Comparison of ENCODE assay signal across 9 cellular contexts in genomic region chr9:98775831-98776441, GRCh38. TPM values are rescaled to one million over a fixed set of nuclear protein-coding genes. Genes with fewer than 3 reads are reported as not detected.
DNase-seq lines count a peak whose midpoint lies in the region; ATAC-seq and TF ChIP-seq lines count a peak whose summit lies in the region.
"Had no signal": no experiment of that assay in that cellular context is flagged by ENCODE, and none has a peak within 500 bp of the region (broad histone marks: within the 10 kb centered on the region; RNA-seq: fewer than 3 reads in every experiment).

No MANE protein-coding gene starts in this region.

- peaks cover 0 to 1% (median 0%) of the 10 kb centered on the region in 4 donors for H3K4me1 Mint-ChIP-seq in naive thymus-derived CD8-positive, alpha-beta T cell

- no peaks in the 10 kb centered on the region for H3K27me3 Mint-ChIP-seq in naive thymus-derived CD8-positive, alpha-beta T cell
- H3K27me3 Mint-ChIP-seq: central memory CD8-positive, alpha-beta T cell had no signal

- no peak overlapping the region for H3K9ac ChIP-seq in SU-DHL-6 (ENCODE audit: low read length)

- H3F3A ChIP-seq in SU-DHL-6 (ENCODE audit: insufficient read depth), result no peaks in the 10 kb centered on the region

- no peak overlapping the region for H3K4me2 ChIP-seq in SU-DHL-6 (ENCODE audit: low read depth, low read length, poor library complexity, severe bottlenecking)

- ATAC-seq in naive thymus-derived CD8-positive, alpha-beta T cell, result no peak
- ATAC-seq in GM19351 (IDR thresholded peaks at IDR 0.05; ENCODE audit: unreplicated experiment), result no peak
- no peak for ATAC-seq in GM18861 (IDR thresholded peaks at IDR 0.05; ENCODE audit: unreplicated experiment)

- no peaks in the 10 kb centered on the region for H3K27me3 ChIP-seq in SU-DHL-6 (ENCODE audit: low read length)

- H3K9me3 Mint-ChIP-seq in naive thymus-derived CD8-positive, alpha-beta T cell, result no peaks in the 10 kb centered on the region
- H3K9me3 Mint-ChIP-seq: central memory CD8-positive, alpha-beta T cell had no signal

- TF ChIP-seq CTCF in LNCaP clone FGC (IDR thresholded peaks at IDR 0.05; ENCODE audit: control insufficient read depth, extremely low read depth, insufficient read depth), result peak; percentile 79
- peak; percentile 73 for TF ChIP-seq CTCF in SU-DHL-6 (IDR thresholded peaks at IDR 0.05; ENCODE audit: insufficient read depth, low read length, poor library complexity, severe bottlenecking)
- peak; percentile 87 for TF ChIP-seq CTCF in epithelial cell of proximal tubule (conservative IDR thresholded peaks at IDR 0.05; ENCODE audit: low read depth, low read length)

- H3K27ac Mint-ChIP-seq in naive thymus-derived CD8-positive, alpha-beta T cell, result no peak overlapping the region

- no peak overlapping the region for H3K27ac ChIP-seq in SU-DHL-6 (ENCODE audit: low read depth, low read length)

- H3K79me2 ChIP-seq in SU-DHL-6 (ENCODE audit: insufficient read depth, low read length), result no peaks in the 10 kb centered on the region

- no peak overlapping the region for H3K4me3 ChIP-seq in LNCaP clone FGC (ENCODE audit: low read depth, low read length)
- no peak overlapping the region for H3K4me3 ChIP-seq in SU-DHL-6 (ENCODE audit: insufficient read depth, low read length, poor library complexity, severe bottlenecking)
- no peak overlapping the region for H3K4me3 ChIP-seq in epithelial cell of proximal tubule (ENCODE audit: low read depth, low read length)

- no peaks in the 10 kb centered on the region for H3K36me3 ChIP-seq in SU-DHL-6 (ENCODE audit: low read length)

- H3K9me3 ChIP-seq in SU-DHL-6 (ENCODE audit: insufficient read depth, low read length), result no peaks in the 10 kb centered on the region

- H3K4me3 Mint-ChIP-seq in naive thymus-derived CD8-positive, alpha-beta T cell, result no peak overlapping the region
- H3K4me3 Mint-ChIP-seq: central memory CD8-positive, alpha-beta T cell had no signal

- H2AFZ ChIP-seq in SU-DHL-6 (ENCODE audit: low read depth, low read length, severe bottlenecking), result no peak overlapping the region

- DNase-seq in activated gamma-delta T cell treated with anti-CD3 and anti-CD28 coated beads, Interleukin-2, amount 50 U/mL, for 16 hours (ENCODE audit: low read depth), result peak; percentile 18
- DNase-seq in activated gamma-delta T cell treated with Interleukin-2 at 50 U/mL for 16 hours (no peak), LNCaP clone FGC (ENCODE audit: low read depth) (peak; percentile 17), epithelial cell of proximal tubule (ENCODE audit: low read depth) (no peak)
- peak in 8 of 10 donors; percentile 6 to 71 (median 26) for DNase-seq in naive thymus-derived CD8-positive, alpha-beta T cell

- H4K20me1 ChIP-seq in SU-DHL-6 (ENCODE audit: low read depth, low read length), result no peaks in the 10 kb centered on the region

- H3K36me3 Mint-ChIP-seq in naive thymus-derived CD8-positive, alpha-beta T cell, result peaks cover 6 to 58% (median 26%) of the 10 kb centered on the region in 3 donors

- H3K9me2 ChIP-seq in SU-DHL-6 (replicated peaks; ENCODE audit: insufficient read depth, low read length), result no peaks in the 10 kb centered on the region

- POLR2A ChIA-PET in naive thymus-derived CD8-positive, alpha-beta T cell (lab: Charles Lee), result no interaction called here

RNA-seq across cellular contexts. Expression of gene ANKS6, which starts 20.4 kb away (rescaled TPM):
- total RNA-seq in epithelial cell of proximal tubule, result 23.8 and 28.6 TPM in 2 replicates
- total RNA-seq in naive thymus-derived CD8-positive, alpha-beta T cell, result 10 to 100 TPM; 14.6 to 18.1 TPM
- 10 to 100 TPM in 1 of 3 donors, 1 to 10 TPM in 2; 6.3 to 12.7 (median 6.4) TPM for polyA plus RNA-seq in naive thymus-derived CD8-positive, alpha-beta T cell

RNA-seq across cellular contexts. Expression of gene GALNT12, which starts 31.5 kb away (rescaled TPM):
- 8.8 and 19.5 TPM in 2 replicates for total RNA-seq in epithelial cell of proximal tubule
- total RNA-seq in naive thymus-derived CD8-positive, alpha-beta T cell, result 1 to 10 TPM; 8.7 to 9.3 TPM
- 1 to 10 TPM; 4.6 to 8.4 (median 8.1) TPM for polyA plus RNA-seq in naive thymus-derived CD8-positive, alpha-beta T cell

Comparison
In these comparisons a context has a peak if more than half of its experiments do, and no peak if none do; other contexts are left out.
1. DNase-seq: peak in activated gamma-delta T cell treated with anti-CD3 and anti-CD28 coated beads, Interleukin-2, amount 50 U/mL, for 16 hours (single experiment), LNCaP clone FGC (single experiment) and naive thymus-derived CD8-positive, alpha-beta T cell (8 of 10); none in activated gamma-delta T cell treated with Interleukin-2 at 50 U/mL for 16 hours (single experiment) and epithelial cell of proximal tubule (single experiment).
2. Peak in every context shown above with its lines, with median percentiles within 50 percentile points of each other: CTCF ChIP-seq.